In genomic region chr3:31213869-31214486, GRCh38 we compare ENCODE assay signal across 9 cellular contexts.
A peak's percentile ranks its signal among the peaks of the same experiment; 100 is the strongest.
DNase-seq lines count a peak whose midpoint lies in the region; ATAC-seq and TF ChIP-seq lines count a peak whose summit lies in the region.
"Had no signal": no experiment of that assay in that cellular context is flagged by ENCODE, and none has a peak within 500 bp of the region (broad histone marks: within the 10 kb centered on the region; RNA-seq: fewer than 3 reads in every experiment).

No MANE protein-coding gene starts in this region.

- no peaks in the 10 kb centered on the region for H3F3A ChIP-seq in neural progenitor cell (ENCODE audit: low read depth)

- no peak overlapping the region for H3K9ac ChIP-seq in neural progenitor cell

- intact Hi-C loops in activated CD4-positive, alpha-beta T cell treated with anti-CD3 and anti-CD28 coated beads, Interleukin-2, amount 10 ng/mL, durations not matched to agents 24 days and 14 days (cut with micrococcal nuclease): loop anchor here (1.0 to 10.0 kb wide), 5 partner anchors 17 to 319 kb away; partner anchors contain the start of gene STT3B

- no peak for TF ChIP-seq CTCF in neural progenitor cell (IDR thresholded peaks at IDR 0.05)

- no peak overlapping the region for H3K4me2 ChIP-seq in neural progenitor cell

- H3K79me2 ChIP-seq in neural progenitor cell (ENCODE audit: low read depth): no peaks in the 10 kb centered on the region

- no peaks in the 10 kb centered on the region for H3K36me3 ChIP-seq in neural progenitor cell

- peak overlapping the region; percentile 75 for H3K27ac Mint-ChIP-seq in activated CD4-positive, alpha-beta T cell treated with anti-CD3 and anti-CD28 coated beads, Interleukin-2, amount 10 ng/mL, durations not matched to agents 24 days and 14 days
- H3K27ac Mint-ChIP-seq in neural progenitor cell: peak overlapping the region; percentile 47

- H3K9me3 ChIP-seq in neural progenitor cell (ENCODE audit: low read depth): no peaks in the 10 kb centered on the region

- H3K4me1 Mint-ChIP-seq in activated CD4-positive, alpha-beta T cell treated with anti-CD3 and anti-CD28 coated beads, Interleukin-2, amount 10 ng/mL, durations not matched to agents 24 days and 14 days: peaks cover 71% of the 10 kb centered on the region
- peaks cover 12% of the 10 kb centered on the region for H3K4me1 Mint-ChIP-seq in neural progenitor cell

- peak; percentile 86 for DNase-seq in activated CD4-positive, alpha-beta T cell treated with anti-CD3 and anti-CD28 coated beads, Interleukin-2, amount 10 ng/mL, durations not matched to agents 24 days and 14 days
- DNase-seq in activated CD4-positive, alpha-beta T cell treated with anti-CD3 and anti-CD28 coated beads, Interleukin-2, amount 50 U/mL, for 48 hours: no peak
- DNase-seq in T follicular helper cell (ENCODE audit: low read depth): peak; percentile 48
- no peak for DNase-seq in neural progenitor cell (ENCODE audit: low spot score)
- DNase-seq in islet precursor cell: no peak
- DNase-seq in A172 (ENCODE audit: low spot score): no peak

- H3K36me3 Mint-ChIP-seq in activated CD4-positive, alpha-beta T cell treated with anti-CD3 and anti-CD28 coated beads, Interleukin-2, amount 10 ng/mL, durations not matched to agents 24 days and 14 days (ENCODE audit: low read depth): no peaks in the 10 kb centered on the region
- no peaks in the 10 kb centered on the region for H3K36me3 Mint-ChIP-seq in neural progenitor cell

- H3K4me3 ChIP-seq in neural progenitor cell: no peak overlapping the region

- no peaks in the 10 kb centered on the region for H4K20me1 ChIP-seq in neural progenitor cell (ENCODE audit: low read depth)

- H2AFZ ChIP-seq in neural progenitor cell (replicated peaks): no peak overlapping the region

- ATAC-seq in HG02943 (IDR thresholded peaks at IDR 0.05; ENCODE audit: low read depth, unreplicated experiment): peak; percentile 70
- ATAC-seq in HG03025 (IDR thresholded peaks at IDR 0.05; ENCODE audit: low FRiP score, unreplicated experiment): no peak
- ATAC-seq: Right ventricle myocardium inferior had no signal

- H3K27ac ChIP-seq in neural progenitor cell: no peak overlapping the region

- H3K27me3 Mint-ChIP-seq in activated CD4-positive, alpha-beta T cell treated with anti-CD3 and anti-CD28 coated beads, Interleukin-2, amount 10 ng/mL, durations not matched to agents 24 days and 14 days: no peaks in the 10 kb centered on the region
- H3K27me3 Mint-ChIP-seq in neural progenitor cell (ENCODE audit: insufficient read depth, low read depth): no peaks in the 10 kb centered on the region

- H3K27me3 ChIP-seq in neural progenitor cell: no peaks in the 10 kb centered on the region

- H3K9me3 Mint-ChIP-seq in activated CD4-positive, alpha-beta T cell treated with anti-CD3 and anti-CD28 coated beads, Interleukin-2, amount 10 ng/mL, durations not matched to agents 24 days and 14 days: no peaks in the 10 kb centered on the region
- no peaks in the 10 kb centered on the region for H3K9me3 Mint-ChIP-seq in neural progenitor cell

- no peaks in the 10 kb centered on the region for H3K4me1 ChIP-seq in neural progenitor cell

- peak overlapping the region; percentile 71 for H3K4me3 Mint-ChIP-seq in activated CD4-positive, alpha-beta T cell treated with anti-CD3 and anti-CD28 coated beads, Interleukin-2, amount 10 ng/mL, durations not matched to agents 24 days and 14 days
- H3K4me3 Mint-ChIP-seq in neural progenitor cell: no peak overlapping the region

Comparison
In these comparisons a context has a peak if more than half of its experiments do, and no peak if none do; other contexts are left out.
1. DNase-seq: peak in activated CD4-positive, alpha-beta T cell treated with anti-CD3 and anti-CD28 coated beads, Interleukin-2, amount 10 ng/mL, durations not matched to agents 24 days and 14 days (single experiment) and T follicular helper cell (single experiment); none in activated CD4-positive, alpha-beta T cell treated with anti-CD3 and anti-CD28 coated beads, Interleukin-2, amount 50 U/mL, for 48 hours (0 of 2), neural progenitor cell (single experiment), islet precursor cell (single experiment) and A172 (single experiment).